ENCODE assay signal across 8 cellular contexts in genomic region chr7:98294798-98295382, GRCh38. TPM values are rescaled to one million over a fixed set of nuclear protein-coding genes. Genes with fewer than 3 reads are reported as not detected.
A peak's percentile ranks its signal among the peaks of the same experiment; 100 is the strongest.
DNase-seq lines count a peak whose midpoint lies in the region; ATAC-seq and TF ChIP-seq lines count a peak whose summit lies in the region.

No MANE protein-coding gene starts in this region.

- H3K27me3 ChIP-seq in CD4-positive, alpha-beta T cell (ENCODE audit: control insufficient read depth, insufficient read depth, low read length), result no peaks in the 10 kb centered on the region
- H3K27me3 ChIP-seq in PC-9 (ENCODE audit: insufficient read depth, low read depth) (no peaks in the 10 kb centered on the region), dorsolateral prefrontal cortex (no peaks in the 10 kb centered on the region), ovary (no peaks in the 10 kb centered on the region)

- no peaks in the 10 kb centered on the region for H3K9me2 ChIP-seq in PC-9 (ENCODE audit: insufficient read depth)

- H3K4me3 Mint-ChIP-seq in CD4-positive, alpha-beta T cell, result no peak overlapping the region
- no peak overlapping the region for H3K4me3 Mint-ChIP-seq in mesothelial cell of epicardium

- ATAC-seq in CD4-positive, alpha-beta T cell (ENCODE audit: poor library complexity), result peak; percentile 51
- peak; percentile 78 for ATAC-seq in GM18868 (IDR thresholded peaks at IDR 0.05; ENCODE audit: unreplicated experiment)

- no TSS peak for BruUV-seq in PC-9 (replicated peaks; lab: Mats Ljungman, UMichigan)

- H3F3A ChIP-seq in PC-9 (ENCODE audit: insufficient read depth, low read depth), result peaks cover 59% of the 10 kb centered on the region

- H3K27ac Mint-ChIP-seq in CD4-positive, alpha-beta T cell, result no peak overlapping the region
- H3K27ac Mint-ChIP-seq in mesothelial cell of epicardium, result no peak overlapping the region

- H3K9me3 Mint-ChIP-seq in CD4-positive, alpha-beta T cell, result no peaks in the 10 kb centered on the region
- no peaks in the 10 kb centered on the region for H3K9me3 Mint-ChIP-seq in mesothelial cell of epicardium

- no peaks in the 10 kb centered on the region for H3K4me1 ChIP-seq in PC-9 (replicated peaks; ENCODE audit: insufficient read depth)
- no peaks in the 10 kb centered on the region for H3K4me1 ChIP-seq in ovary (ENCODE audit: insufficient read depth)

- no peak for TF ChIP-seq EP300 in ovary (IDR thresholded peaks at IDR 0.05)

- H3K27ac ChIP-seq in CD4-positive, alpha-beta T cell (ENCODE audit: low read depth, low read length), result no peak overlapping the region
- H3K27ac ChIP-seq in PC-9, result no peak overlapping the region
- H3K27ac ChIP-seq in dorsolateral prefrontal cortex, result peak overlapping the region in 2 of 59 donors; percentile 18 to 39
- H3K27ac ChIP-seq in ovary, result no peak overlapping the region

- H3K36me3 Mint-ChIP-seq in CD4-positive, alpha-beta T cell (ENCODE audit: low read depth), result peaks cover 14% of the 10 kb centered on the region
- peaks cover 3% of the 10 kb centered on the region for H3K36me3 Mint-ChIP-seq in mesothelial cell of epicardium

- no peak overlapping the region for H3K4me3 ChIP-seq in PC-9
- H3K4me3 ChIP-seq in dorsolateral prefrontal cortex, result no peak overlapping the region
- H3K4me3 ChIP-seq in ovary, result no peak overlapping the region

- TF ChIP-seq CTCF in CD4-positive, alpha-beta T cell (IDR thresholded peaks at IDR 0.05), result peak; percentile 19
- TF ChIP-seq CTCF in PC-9 (conservative IDR thresholded peaks at IDR 0.05) (peak; percentile 84), dorsolateral prefrontal cortex (IDR thresholded peaks at IDR 0.05 in 54 of 56, conservative IDR thresholded peaks at IDR 0.05 in 2 of 56; ENCODE audit: low read depth in 1 of 56, partially characterized antibody in 56 of 56) (peak in 55 of 56 donors; percentile 20 to 74 (median 58)), mesothelial cell of epicardium (IDR thresholded peaks at IDR 0.05; ENCODE audit: unreplicated experiment) (peak; percentile 46), ovary (IDR thresholded peaks at IDR 0.05) (no peak)

- peaks cover 23% of the 10 kb centered on the region for H3K79me2 ChIP-seq in PC-9 (ENCODE audit: low read depth)

- CTCF ChIA-PET in CD4-positive, alpha-beta T cell (lab: Charles Lee), result no interaction called here
- CTCF ChIA-PET in PC-9 (lab: Charles Lee), result interaction anchor here (0.6 kb wide), 1 partner anchor 586 kb away, joined by 3 read pairs; no protein-coding TSS in a partner anchor

- no peak for TF ChIP-seq POLR2A in ovary (IDR thresholded peaks at IDR 0.05)

- H3K36me3 ChIP-seq in PC-9 (ENCODE audit: low read depth), result peaks cover 20% of the 10 kb centered on the region
- no peaks in the 10 kb centered on the region for H3K36me3 ChIP-seq in ovary

- H3K4me1 Mint-ChIP-seq in CD4-positive, alpha-beta T cell (ENCODE audit: low read depth), result no peaks in the 10 kb centered on the region
- H3K4me1 Mint-ChIP-seq in mesothelial cell of epicardium, result no peaks in the 10 kb centered on the region

- POLR2A ChIA-PET in CD4-positive, alpha-beta T cell (lab: Charles Lee), result no interaction called here
- POLR2A ChIA-PET in PC-9 (lab: Charles Lee; ENCODE audit: unreplicated experiment), result no interaction called here

- DNase-seq in CD4-positive, alpha-beta T cell, result peak in 1 of 10 experiments; percentile 15
- DNase-seq in HuH-7 (ENCODE audit: low spot score) (peak; percentile 94), PC-9 (peak; percentile 45 to 77), dorsolateral prefrontal cortex (peak in 7 of 10 donors; percentile 31 to 67 (median 45)), mesothelial cell of epicardium (ENCODE audit: low spot score in 2 of 2, unreplicated experiment in 2 of 2) (peak; percentile 54 to 78), pons (ENCODE audit: low spot score) (no peak), ovary (no peak)

- H3K27me3 Mint-ChIP-seq in CD4-positive, alpha-beta T cell, result no peaks in the 10 kb centered on the region
- H3K27me3 Mint-ChIP-seq in mesothelial cell of epicardium (ENCODE audit: low read depth), result no peaks in the 10 kb centered on the region

- intact Hi-C loops in CD4-positive, alpha-beta T cell (cut with DNase I, micrococcal nuclease), result loop anchor here (5.0 to 10.0 kb wide), 2 partner anchors 450 to 452 kb away; no protein-coding TSS in a partner anchor
- intact Hi-C loops in PC-9 (cut with micrococcal nuclease; ENCODE audit: unreplicated experiment), result loop anchor here (2.0 kb wide), 1 partner anchor 450 kb away; no protein-coding TSS in a partner anchor
- intact Hi-C loops in dorsolateral prefrontal cortex (cut with DNase I), result loop anchor here in 1 of 2 donors (10.0 kb wide), 1 partner anchor 550 kb away; no protein-coding TSS in a partner anchor
- intact Hi-C loops in ovary (cut with DNase I), result no loop called here

- H3K9me3 ChIP-seq in CD4-positive, alpha-beta T cell (ENCODE audit: control insufficient read depth, low read length), result no peaks in the 10 kb centered on the region
- H3K9me3 ChIP-seq in PC-9 (ENCODE audit: insufficient read depth, low read depth) (no peaks in the 10 kb centered on the region), ovary (no peaks in the 10 kb centered on the region)

- 43 to 58% (median 51%) methylated on average over 14 of the region's 14 CpGs for WGBS in ovary, 3 donors

- peaks cover 51% of the 10 kb centered on the region for H4K20me1 ChIP-seq in PC-9 (ENCODE audit: insufficient read depth)

- H2AFZ ChIP-seq in PC-9, result no peak overlapping the region

- H3K4me2 ChIP-seq in PC-9, result no peak overlapping the region

RNA-seq across cellular contexts. Expression of gene BRI3, which starts 13.4 kb away (rescaled TPM):
- total RNA-seq in CD4-positive, alpha-beta T cell, result 10 to 100 TPM; 68.0 to 76.5 TPM
- total RNA-seq in PC-9 (2021) (239 and 255 TPM in 2 replicates), dorsolateral prefrontal cortex (100 to 1,000 TPM in 11 of 120 experiments, 10 to 100 TPM in 109; 62.3 to 111 (median 85.4) TPM), mesothelial cell of epicardium (112 to 115 TPM (median 113 TPM) in 3 replicates), ovary (100 to 1,000 TPM in 5 of 7 donors, 10 to 100 TPM in 2; 19.9 to 161 (median 133) TPM)
- 100 to 1,000 TPM; 101 to 149 TPM for polyA plus RNA-seq in ovary

RNA-seq across cellular contexts. Expression of gene TECPR1, which starts 42.9 kb away (rescaled TPM):
- total RNA-seq in CD4-positive, alpha-beta T cell, result 10 to 100 TPM; 85.9 to 90.4 TPM
- total RNA-seq in PC-9 (2021), result 22.7 and 27.4 TPM in 2 replicates
- 100 to 1,000 TPM in 7 of 120 experiments, 10 to 100 TPM in 113; 51.1 to 113 (median 76.1) TPM for total RNA-seq in dorsolateral prefrontal cortex
- 35.7 to 38.0 TPM (median 37.0 TPM) in 3 replicates for total RNA-seq in mesothelial cell of epicardium
- total RNA-seq in ovary, result 10 to 100 TPM in 6 of 7 donors, 1 to 10 TPM in 1; 5.5 to 28.1 (median 21.5) TPM
- polyA plus RNA-seq in ovary, result 1 to 10 TPM; 4.2 to 8.6 TPM

Comparison
In these comparisons a context has a peak if more than half of its experiments do, and no peak if none do; other contexts are left out.
1. DNase-seq: peak in HuH-7 (single experiment), PC-9 (2 of 2), dorsolateral prefrontal cortex (7 of 10) and mesothelial cell of epicardium (2 of 2); none in pons (single experiment) and ovary (0 of 5).
2. CTCF ChIP-seq: peak in CD4-positive, alpha-beta T cell (single experiment), PC-9 (single experiment), dorsolateral prefrontal cortex (55 of 56) and mesothelial cell of epicardium (single experiment); none in ovary (0 of 3).
3. intact Hi-C loops: an anchor here in CD4-positive, alpha-beta T cell (5.0 to 10.0 kb wide) and PC-9 (2.0 kb wide); none called in ovary.